ENCODE assay signal across 35 cellular contexts in genomic region chr9:31753756-31754155, GRCh38.
"Had no signal": no experiment of that assay in that cellular context is flagged by ENCODE, and none has a peak within 500 bp of the region (broad histone marks: within the 10 kb centered on the region; RNA-seq: fewer than 3 reads in every experiment).

No MANE protein-coding gene starts in this region.

- H3K36me3 ChIP-seq: MG63 had no signal

- H3K4me3 ChIP-seq: MG63 had no signal

- DNase-seq: Kasumi-1, MG63, MM.1S, MV-4-11, NCI-H1048, NCI-H1092, NCI-H1092 treated with DMSO at 0.1 percent for 48 hours, NCI-H1105, NCI-H1105 treated with DMSO at 0.1 percent for 48 hours, NCI-H1417, NCI-H1417 treated with DMSO at 0.1 percent for 48 hours, NCI-H1436, NCI-H1436 treated with DMSO at 0.1 percent for 48 hours, NCI-H146, NCI-H1694, NCI-H1694 treated with DMSO at 0.1 percent for 48 hours, NCI-H187, NCI-H187 treated with DMSO at 0.1 percent for 48 hours, NCI-H1930, NCI-H2029, NCI-H2029 treated with DMSO at 0.1 percent for 48 hours, NCI-H2081, NCI-H2081 treated with DMSO at 0.1 percent for 48 hours, NCI-H2107, NCI-H2171, NCI-H2171 treated with DMSO at 0.1 percent for 48 hours, NCI-H2227 treated with DMSO at 0.1 percent for 48 hours, NCI-H226, NCI-H345, NCI-H446, NCI-H446 treated with DMSO at 0.1 percent for 48 hours, NCI-H510A, NCI-H510A treated with DMSO at 0.1 percent for 48 hours, NCI-H524, NCI-H524 treated with DMSO at 0.1 percent for 48 hours had no signal

- H3K9me3 ChIP-seq: MG63 had no signal

- H3K27me3 ChIP-seq: MG63 had no signal
